In genomic region chr1:7616076-7616833, GRCh38 we compare ENCODE assay signal across 8 cellular contexts.
A peak's percentile ranks its signal among the peaks of the same experiment; 100 is the strongest.
DNase-seq lines count a peak whose midpoint lies in the region; ATAC-seq and TF ChIP-seq lines count a peak whose summit lies in the region.

No MANE protein-coding gene starts in this region.

- no peaks in the 10 kb centered on the region for H3K36me3 Mint-ChIP-seq in CD4-positive, CD25-positive, alpha-beta regulatory T cell

- no peaks in the 10 kb centered on the region for H3K4me1 Mint-ChIP-seq in CD4-positive, CD25-positive, alpha-beta regulatory T cell

- intact Hi-C loops in adrenal gland (cut with DNase I), result no loop called here
- intact Hi-C loops in left colon (cut with DNase I, micrococcal nuclease), result no loop called here
- intact Hi-C loops in transverse colon (cut with DNase I; ENCODE audit: low total_unique reads), result no loop called here

- DNase-seq in CD4-positive, CD25-positive, alpha-beta regulatory T cell, result peak in 2 of 3 donors; percentile 4 to 11
- DNase-seq in KBM-7 (peak; percentile 15), adrenal gland (peak in 6 of 7 donors; percentile 49 to 66 (median 55)), left colon (peak; percentile 26 to 46), transverse colon (peak; percentile 14), NCI-H2081 treated with DMSO at 0.1 percent for 48 hours (lab: John Stamatoyannopoulos, UW) (no peak), NCI-H187 treated with DMSO at 0.1 percent for 48 hours (lab: John Stamatoyannopoulos, UW) (no peak), inferior parietal cortex (ENCODE audit: extremely low spot score) (no peak)

- no peak for TF ChIP-seq POLR2A in adrenal gland (IDR thresholded peaks at IDR 0.05)
- TF ChIP-seq POLR2A in transverse colon (IDR thresholded peaks at IDR 0.05), result no peak

- H3K27ac Mint-ChIP-seq in CD4-positive, CD25-positive, alpha-beta regulatory T cell, result no peak overlapping the region

- peaks cover 0 to 4% (median 0%) of the 10 kb centered on the region in 7 donors for H3K9me3 Mint-ChIP-seq in CD4-positive, CD25-positive, alpha-beta regulatory T cell

- peaks cover 4% of the 10 kb centered on the region for H3K27me3 Mint-ChIP-seq in CD4-positive, CD25-positive, alpha-beta regulatory T cell

- in situ Hi-C loops in KBM-7 (cut with MboI; ENCODE audit: low pct_unique_long_range_greater_than_20kb, low sequenced_read_pairs), result no loop called here
- in situ Hi-C loops in transverse colon (cut with MboI; ENCODE audit: low pct_ligation_motif_present in 1 of 4, low pct_unique_long_range_greater_than_20kb in 1 of 4, low sequenced_read_pairs in 3 of 4), result no loop called here

- no peak for TF ChIP-seq CTCF in adrenal gland (IDR thresholded peaks at IDR 0.05)
- no peak for TF ChIP-seq CTCF in transverse colon (IDR thresholded peaks at IDR 0.05)

- H3K27ac ChIP-seq in CD4-positive, CD25-positive, alpha-beta regulatory T cell (ENCODE audit: insufficient read depth, low read length, poor library complexity, severe bottlenecking), result no peak overlapping the region
- H3K27ac ChIP-seq in adrenal gland, result no peak overlapping the region
- no peak overlapping the region for H3K27ac ChIP-seq in transverse colon

- no peaks in the 10 kb centered on the region for H3K36me3 ChIP-seq in CD4-positive, CD25-positive, alpha-beta regulatory T cell (ENCODE audit: control insufficient read depth, insufficient read depth, low read length)
- H3K36me3 ChIP-seq in adrenal gland (replicated peaks in 1 of 2) (no peaks in the 10 kb centered on the region), transverse colon (no peaks in the 10 kb centered on the region)

- no peak for ATAC-seq in CD4-positive, CD25-positive, alpha-beta regulatory T cell (ENCODE audit: low read depth in 2 of 2)
- peak; percentile 44 for ATAC-seq in left colon

- WGBS in adrenal gland, 4 donors, result 24 to 27% (median 25%) methylated on average over 14 of the region's 14 CpGs
- 28 to 39% methylated on average over 8 to 14 of the region's 14 CpGs for WGBS in transverse colon (ENCODE audit: low coverage in 1 of 2), 2 donors

- H3K4me3 ChIP-seq in CD4-positive, CD25-positive, alpha-beta regulatory T cell (ENCODE audit: low read depth, low read length), result no peak overlapping the region
- H3K4me3 ChIP-seq in adrenal gland (no peak overlapping the region), transverse colon (no peak overlapping the region)

- no peak for TF ChIP-seq EP300 in transverse colon (IDR thresholded peaks at IDR 0.05; ENCODE audit: low read depth)

- H3K4me1 ChIP-seq in CD4-positive, CD25-positive, alpha-beta regulatory T cell (ENCODE audit: control insufficient read depth, insufficient read depth, low read length, poor library complexity, severe bottlenecking), result no peaks in the 10 kb centered on the region
- H3K4me1 ChIP-seq in adrenal gland (replicated peaks in 1 of 2), result peaks cover 0 to 3% of the 10 kb centered on the region in 2 donors
- H3K4me1 ChIP-seq in transverse colon, result no peaks in the 10 kb centered on the region

- no peaks in the 10 kb centered on the region for H3K27me3 ChIP-seq in CD4-positive, CD25-positive, alpha-beta regulatory T cell (ENCODE audit: control insufficient read depth, insufficient read depth, low read length)
- H3K27me3 ChIP-seq in adrenal gland, result no peaks in the 10 kb centered on the region
- H3K27me3 ChIP-seq in transverse colon, result no peaks in the 10 kb centered on the region

- H3K4me3 Mint-ChIP-seq in CD4-positive, CD25-positive, alpha-beta regulatory T cell, result no peak overlapping the region

- no peaks in the 10 kb centered on the region for H3K9me3 ChIP-seq in CD4-positive, CD25-positive, alpha-beta regulatory T cell (ENCODE audit: control insufficient read depth in 2 of 2, low read length in 2 of 2)
- H3K9me3 ChIP-seq in adrenal gland (replicated peaks in 1 of 3), result no peaks in the 10 kb centered on the region
- H3K9me3 ChIP-seq in transverse colon, result no peaks in the 10 kb centered on the region

Comparison
In these comparisons a context has a peak if more than half of its experiments do, and no peak if none do; other contexts are left out.
1. DNase-seq: peak in CD4-positive, CD25-positive, alpha-beta regulatory T cell (2 of 3), KBM-7 (single experiment), adrenal gland (6 of 7), left colon (2 of 2) and transverse colon (single experiment); none in NCI-H2081 treated with DMSO at 0.1 percent for 48 hours (single experiment), NCI-H187 treated with DMSO at 0.1 percent for 48 hours (single experiment) and inferior parietal cortex (single experiment).